In the genomic region with DNA sequence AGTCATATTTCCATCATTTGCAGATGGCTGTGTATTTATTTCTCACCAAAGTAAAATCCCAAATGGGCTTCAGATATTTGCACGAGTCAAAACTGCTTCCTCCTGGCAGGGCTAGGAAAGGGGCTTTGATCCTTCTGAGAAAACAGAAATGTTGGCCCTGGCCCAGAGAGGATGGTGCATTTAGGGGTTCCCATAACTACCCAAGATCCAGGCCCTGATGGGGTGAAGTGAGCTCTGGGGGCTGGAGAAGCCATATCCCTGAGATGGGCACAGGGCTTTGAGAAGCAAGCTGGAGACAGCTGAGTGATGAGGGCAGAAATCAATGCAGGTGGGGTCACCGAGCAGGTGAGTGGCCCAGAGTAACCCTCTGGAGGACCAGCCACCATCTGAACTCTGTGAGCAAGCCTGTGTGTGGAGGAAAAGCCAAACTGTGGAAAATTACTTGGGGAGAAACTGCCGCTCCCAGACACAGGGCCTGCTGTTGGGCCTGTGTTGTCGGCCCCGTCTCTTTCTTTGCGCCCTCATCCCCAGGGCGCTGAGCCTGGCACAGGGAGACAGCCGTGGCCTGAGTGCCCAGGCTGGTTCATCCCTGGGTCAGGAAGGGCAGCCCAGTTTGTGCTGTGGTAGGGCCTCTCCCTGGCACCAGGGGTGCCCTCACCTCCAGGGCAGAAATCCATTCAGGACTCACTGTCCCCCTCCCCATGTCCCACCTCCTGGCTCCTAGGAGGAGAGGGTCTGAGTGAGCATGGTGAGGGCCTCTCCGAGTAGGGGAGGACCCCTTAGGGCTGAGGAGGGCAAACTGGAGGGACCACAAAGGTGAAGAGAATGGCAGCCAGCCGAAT, we compare ENCODE assay signal across 1 cellular context.
TF ChIP-seq lines count a peak whose summit lies in the region.

No MANE protein-coding gene starts in this region.

TF ChIP-seq in HepG2, 621 proteins besides CTCF, POLR2A, EP300 and RAD21 (continued from another document and continues in another):
- TF ChIP-seq, protein P1, sequence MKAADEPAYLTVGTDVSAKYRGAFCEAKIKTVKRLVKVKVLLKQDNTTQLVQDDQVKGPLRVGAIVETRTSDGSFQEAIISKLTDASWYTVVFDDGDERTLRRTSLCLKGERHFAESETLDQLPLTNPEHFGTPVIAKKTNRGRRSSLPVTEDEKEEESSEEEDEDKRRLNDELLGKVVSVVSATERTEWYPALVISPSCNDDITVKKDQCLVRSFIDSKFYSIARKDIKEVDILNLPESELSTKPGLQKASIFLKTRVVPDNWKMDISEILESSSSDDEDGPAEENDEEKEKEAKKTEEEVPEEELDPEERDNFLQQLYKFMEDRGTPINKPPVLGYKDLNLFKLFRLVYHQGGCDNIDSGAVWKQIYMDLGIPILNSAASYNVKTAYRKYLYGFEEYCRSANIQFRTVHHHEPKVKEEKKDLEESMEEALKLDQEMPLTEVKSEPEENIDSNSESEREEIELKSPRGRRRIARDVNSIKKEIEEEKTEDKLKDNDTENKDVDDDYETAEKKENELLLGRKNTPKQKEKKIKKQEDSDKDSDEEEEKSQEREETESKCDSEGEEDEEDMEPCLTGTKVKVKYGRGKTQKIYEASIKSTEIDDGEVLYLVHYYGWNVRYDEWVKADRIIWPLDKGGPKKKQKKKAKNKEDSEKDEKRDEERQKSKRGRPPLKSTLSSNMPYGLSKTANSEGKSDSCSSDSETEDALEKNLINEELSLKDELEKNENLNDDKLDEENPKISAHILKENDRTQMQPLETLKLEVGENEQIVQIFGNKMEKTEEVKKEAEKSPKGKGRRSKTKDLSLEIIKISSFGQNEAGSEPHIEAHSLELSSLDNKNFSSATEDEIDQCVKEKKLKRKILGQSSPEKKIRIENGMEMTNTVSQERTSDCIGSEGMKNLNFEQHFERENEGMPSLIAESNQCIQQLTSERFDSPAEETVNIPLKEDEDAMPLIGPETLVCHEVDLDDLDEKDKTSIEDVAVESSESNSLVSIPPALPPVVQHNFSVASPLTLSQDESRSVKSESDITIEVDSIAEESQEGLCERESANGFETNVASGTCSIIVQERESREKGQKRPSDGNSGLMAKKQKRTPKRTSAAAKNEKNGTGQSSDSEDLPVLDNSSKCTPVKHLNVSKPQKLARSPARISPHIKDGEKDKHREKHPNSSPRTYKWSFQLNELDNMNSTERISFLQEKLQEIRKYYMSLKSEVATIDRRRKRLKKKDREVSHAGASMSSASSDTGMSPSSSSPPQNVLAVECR (CRISPR knock-in tag; IDR thresholded peaks at IDR 0.05; ENCODE audit: borderline replicate concordance): no peak
- 0 out of 2 replicates have a peak, but pooled peaks have one; percentile 40 for TF ChIP-seq ZNF768 (CRISPR knock-in tag; IDR thresholded peaks at IDR 0.05)
- TF ChIP-seq GTF2F1 (IDR thresholded peaks at IDR 0.05; ENCODE audit: low read length): no peak
- 0 out of 2 replicates have a peak, but pooled peaks have one; percentile 89 for TF ChIP-seq FOXO4 (CRISPR knock-in tag; conservative IDR thresholded peaks at IDR 0.05)
- no peak for TF ChIP-seq TCF7L2 (IDR thresholded peaks at IDR 0.05; ENCODE audit: low read depth, low read length)
- no peak for TF ChIP-seq ZNF549 (CRISPR knock-in tag; IDR thresholded peaks at IDR 0.05)
- no peak for TF ChIP-seq ZFP82 (CRISPR knock-in tag; IDR thresholded peaks at IDR 0.05; ENCODE audit: borderline replicate concordance)
- TF ChIP-seq ZNF678 (CRISPR knock-in tag; IDR thresholded peaks at IDR 0.05): no peak
- TF ChIP-seq ZNF331 (CRISPR knock-in tag; IDR thresholded peaks at IDR 0.05): 0 out of 2 replicates have a peak, but pooled peaks have one; percentile 14
- TF ChIP-seq, protein P2, sequence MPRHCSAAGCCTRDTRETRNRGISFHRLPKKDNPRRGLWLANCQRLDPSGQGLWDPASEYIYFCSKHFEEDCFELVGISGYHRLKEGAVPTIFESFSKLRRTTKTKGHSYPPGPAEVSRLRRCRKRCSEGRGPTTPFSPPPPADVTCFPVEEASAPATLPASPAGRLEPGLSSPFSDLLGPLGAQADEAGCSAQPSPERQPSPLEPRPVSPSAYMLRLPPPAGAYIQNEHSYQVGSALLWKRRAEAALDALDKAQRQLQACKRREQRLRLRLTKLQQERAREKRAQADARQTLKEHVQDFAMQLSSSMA (CRISPR knock-in tag; IDR thresholded peaks at IDR 0.05): 0 out of 2 replicates have a peak, but pooled peaks have one; percentile 36
- no peak for TF ChIP-seq ZNF260 (CRISPR knock-in tag; IDR thresholded peaks at IDR 0.05; ENCODE audit: borderline replicate concordance, low read depth)
- TF ChIP-seq ZNF782 (CRISPR knock-in tag; IDR thresholded peaks at IDR 0.05; ENCODE audit: borderline replicate concordance): no peak
- no peak for TF ChIP-seq SOX6 (IDR thresholded peaks at IDR 0.05)
- no peak for TF ChIP-seq SOX6 (CRISPR knock-in tag; IDR thresholded peaks at IDR 0.05)
- no peak for TF ChIP-seq ZNF136 (CRISPR knock-in tag; IDR thresholded peaks at IDR 0.05; ENCODE audit: low read depth)
- TF ChIP-seq RXRB (CRISPR knock-in tag; IDR thresholded peaks at IDR 0.05; ENCODE audit: borderline replicate concordance): peak; percentile 87
- TF ChIP-seq ZNF557 (CRISPR knock-in tag; IDR thresholded peaks at IDR 0.05): no peak
- no peak for TF ChIP-seq ZNF7 (CRISPR knock-in tag; IDR thresholded peaks at IDR 0.05)
- TF ChIP-seq BCL6 (CRISPR knock-in tag; IDR thresholded peaks at IDR 0.05): peak; percentile 66
- no peak for TF ChIP-seq ZNF788 (CRISPR knock-in tag; IDR thresholded peaks at IDR 0.05; ENCODE audit: borderline replicate concordance)
- peak; percentile 94 for TF ChIP-seq RARA (CRISPR knock-in tag; IDR thresholded peaks at IDR 0.05)
- 0 out of 2 replicates have a peak, but pooled peaks have one; percentile 42 for TF ChIP-seq HOXA3 (CRISPR knock-in tag; IDR thresholded peaks at IDR 0.05)
- TF ChIP-seq, protein P3, sequence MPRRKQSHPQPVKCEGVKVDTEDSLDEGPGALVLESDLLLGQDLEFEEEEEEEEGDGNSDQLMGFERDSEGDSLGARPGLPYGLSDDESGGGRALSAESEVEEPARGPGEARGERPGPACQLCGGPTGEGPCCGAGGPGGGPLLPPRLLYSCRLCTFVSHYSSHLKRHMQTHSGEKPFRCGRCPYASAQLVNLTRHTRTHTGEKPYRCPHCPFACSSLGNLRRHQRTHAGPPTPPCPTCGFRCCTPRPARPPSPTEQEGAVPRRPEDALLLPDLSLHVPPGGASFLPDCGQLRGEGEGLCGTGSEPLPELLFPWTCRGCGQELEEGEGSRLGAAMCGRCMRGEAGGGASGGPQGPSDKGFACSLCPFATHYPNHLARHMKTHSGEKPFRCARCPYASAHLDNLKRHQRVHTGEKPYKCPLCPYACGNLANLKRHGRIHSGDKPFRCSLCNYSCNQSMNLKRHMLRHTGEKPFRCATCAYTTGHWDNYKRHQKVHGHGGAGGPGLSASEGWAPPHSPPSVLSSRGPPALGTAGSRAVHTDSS (CRISPR knock-in tag; conservative IDR thresholded peaks at IDR 0.05): no peak
- 0 out of 2 replicates have a peak, but pooled peaks have one; percentile 44 for TF ChIP-seq ZNF225 (CRISPR knock-in tag; IDR thresholded peaks at IDR 0.05)
- TF ChIP-seq RELA (CRISPR knock-in tag; IDR thresholded peaks at IDR 0.05): 0 out of 2 replicates have a peak, but pooled peaks have one; percentile 52
- TF ChIP-seq ZNF580 (CRISPR knock-in tag; IDR thresholded peaks at IDR 0.05; ENCODE audit: borderline replicate concordance, low read depth): 0 out of 2 replicates have a peak, but pooled peaks have one; percentile 29
- TF ChIP-seq TBX2 (CRISPR knock-in tag; IDR thresholded peaks at IDR 0.05; ENCODE audit: borderline replicate concordance): no peak
- TF ChIP-seq CREBL2 (CRISPR knock-in tag; IDR thresholded peaks at IDR 0.05; ENCODE audit: borderline replicate concordance): no peak
- TF ChIP-seq KIAA2018 (CRISPR knock-in tag; IDR thresholded peaks at IDR 0.05; ENCODE audit: borderline replicate concordance): no peak
- no peak for TF ChIP-seq PHF5A (CRISPR knock-in tag; IDR thresholded peaks at IDR 0.05; ENCODE audit: low read depth, unreplicated experiment)
- no peak for TF ChIP-seq ZNF691 (CRISPR knock-in tag; IDR thresholded peaks at IDR 0.05; ENCODE audit: borderline replicate concordance, low read depth)
- TF ChIP-seq ZNF251 (CRISPR knock-in tag; IDR thresholded peaks at IDR 0.05): no peak
- TF ChIP-seq ZNF841 (CRISPR knock-in tag; IDR thresholded peaks at IDR 0.05; ENCODE audit: borderline replicate concordance): no peak
- no peak for TF ChIP-seq SAFB2 (CRISPR knock-in tag; IDR thresholded peaks at IDR 0.05; ENCODE audit: borderline replicate concordance, low read depth)
- TF ChIP-seq SP140L (CRISPR knock-in tag; IDR thresholded peaks at IDR 0.05; ENCODE audit: borderline replicate concordance): no peak
- TF ChIP-seq SALL2 (CRISPR knock-in tag; IDR thresholded peaks at IDR 0.05): no peak
- TF ChIP-seq MTERF4 (CRISPR knock-in tag; IDR thresholded peaks at IDR 0.05): no peak
- TF ChIP-seq AGO2 (optimal IDR thresholded peaks at IDR 0.05; ENCODE audit: low read depth, low read length): no peak
- 0 out of 2 replicates have a peak, but pooled peaks have one; percentile 55 for TF ChIP-seq DNMT1 (CRISPR knock-in tag; IDR thresholded peaks at IDR 0.05)
- TF ChIP-seq HHEX (CRISPR knock-in tag; IDR thresholded peaks at IDR 0.05): no peak
- TF ChIP-seq ZMYM4 (CRISPR knock-in tag; IDR thresholded peaks at IDR 0.05): peak; percentile 36; the same call in 1 of the 2 replicates
